1 cellular context compared by ENCODE assay signal in the genomic region with DNA sequence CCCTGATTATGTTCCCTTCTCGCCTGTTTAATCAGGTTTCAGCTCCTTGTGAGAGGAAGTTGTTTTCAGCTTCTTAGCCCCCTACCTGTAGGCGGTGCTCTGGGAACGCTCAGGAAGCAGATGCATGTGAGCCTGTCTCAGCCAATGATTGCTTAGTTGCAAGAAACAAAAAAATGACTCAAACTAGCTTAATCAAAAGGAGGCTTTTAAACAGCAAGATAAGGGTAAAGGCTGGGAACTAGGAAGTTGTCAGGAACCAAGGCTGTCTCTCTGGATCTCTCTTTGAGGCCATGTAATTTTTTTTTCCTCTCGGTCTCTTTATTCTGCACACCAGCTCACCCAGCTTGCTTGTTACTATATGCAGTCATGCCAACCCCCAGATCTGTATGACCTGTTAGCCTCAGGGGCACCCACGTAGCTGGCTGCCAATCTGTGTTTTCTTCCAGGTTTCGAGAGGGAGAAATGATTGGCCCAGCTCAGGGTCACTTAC.
TF ChIP-seq lines count a peak whose summit lies in the region.

No MANE protein-coding gene starts in this region.

TF ChIP-seq in K562, 482 proteins besides CTCF, POLR2A, EP300 and RAD21 (continued from another document and continues in another):
- TF ChIP-seq CBX8 (IDR thresholded peaks at IDR 0.05; ENCODE audit: borderline replicate concordance, extremely low read depth, low read depth, low read length, poor library complexity, severe bottlenecking) (no peak), TGIF2 (CRISPR knock-in tag; IDR thresholded peaks at IDR 0.05) (no peak), ZZZ3 (IDR thresholded peaks at IDR 0.05) (no peak), CSDE1 (IDR thresholded peaks at IDR 0.05) (no peak), ZNF764 (CRISPR knock-in tag; IDR thresholded peaks at IDR 0.05; ENCODE audit: low read depth) (no peak), GATAD2B (IDR thresholded peaks at IDR 0.05; ENCODE audit: borderline replicate concordance) (no peak), PHB2 (IDR thresholded peaks at IDR 0.05; ENCODE audit: low read depth) (no peak), WHSC1 (IDR thresholded peaks at IDR 0.05; ENCODE audit: low read length) (no peak), FOXA3 (CRISPR knock-in tag; conservative IDR thresholded peaks at IDR 0.05 in 1 of 2, IDR thresholded peaks at IDR 0.05 in 1 of 2) (no peak), GATAD2A (IDR thresholded peaks at IDR 0.05) (no peak), HDAC6 (IDR thresholded peaks at IDR 0.05; ENCODE audit: low read depth, low read length) (no peak), MAZ (CRISPR knock-in tag; conservative IDR thresholded peaks at IDR 0.05 in 1 of 2, IDR thresholded peaks at IDR 0.05 in 1 of 2) (peak in 1 of 2 experiments; percentile 38; a peak in 1 of 4 replicates), FOXP1 (CRISPR knock-in tag; IDR thresholded peaks at IDR 0.05) (no peak), PRMT5 (CRISPR knock-in tag; IDR thresholded peaks at IDR 0.05) (no peak), MAFK (IDR thresholded peaks at IDR 0.05; ENCODE audit: low read length) (peak; percentile 39), KDM2B (CRISPR knock-in tag; IDR thresholded peaks at IDR 0.05) (no peak), NCOA4 (IDR thresholded peaks at IDR 0.05; ENCODE audit: partially characterized antibody) (no peak), SIRT6 (IDR thresholded peaks at IDR 0.05; ENCODE audit: low read depth, low read length) (no peak), ZNF444 (CRISPR knock-in tag; IDR thresholded peaks at IDR 0.05) (no peak), HMGN3 (IDR thresholded peaks at IDR 0.05; ENCODE audit: borderline replicate concordance, extremely low read depth, insufficient read length, low read depth, low read length) (no peak), ATF7 (IDR thresholded peaks at IDR 0.05) (peak; percentile 30; the same call in 1 of the 2 replicates), ZBED1 (IDR thresholded peaks at IDR 0.05) (no peak), ZNF146 (CRISPR knock-in tag; IDR thresholded peaks at IDR 0.05; ENCODE audit: unreplicated experiment) (no peak), SP1 (CRISPR knock-in tag; IDR thresholded peaks at IDR 0.05) (no peak), ESRRA (IDR thresholded peaks at IDR 0.05; ENCODE audit: borderline replicate concordance, low read depth) (no peak), KDM1A (IDR thresholded peaks at IDR 0.05) (no peak), C11orf30 (IDR thresholded peaks at IDR 0.05; ENCODE audit: low read depth) (peak; percentile 39; the same call in 1 of the 2 replicates), MYBL2 (IDR thresholded peaks at IDR 0.05; ENCODE audit: low read depth) (no peak), MYBL2 (CRISPR knock-in tag; IDR thresholded peaks at IDR 0.05; ENCODE audit: borderline replicate concordance) (no peak), NEUROD1 (IDR thresholded peaks at IDR 0.05; ENCODE audit: borderline replicate concordance, low read depth, low read length, partially characterized antibody) (no peak), MYNN (IDR thresholded peaks at IDR 0.05) (no peak), MYNN (CRISPR knock-in tag; IDR thresholded peaks at IDR 0.05) (no peak), ZBTB8A (IDR thresholded peaks at IDR 0.05; ENCODE audit: partially characterized antibody) (no peak), POLR2H (tag; IDR thresholded peaks at IDR 0.05; ENCODE audit: low read depth) (no peak), RBBP5 (IDR thresholded peaks at IDR 0.05; ENCODE audit: borderline replicate concordance, insufficient read depth, low read length, poor library complexity, severe bottlenecking) (no peak), ELF1 (tag; IDR thresholded peaks at IDR 0.05) (peak; percentile 36; the same call in 1 of the 2 replicates)
- TF ChIP-seq, protein P1, sequence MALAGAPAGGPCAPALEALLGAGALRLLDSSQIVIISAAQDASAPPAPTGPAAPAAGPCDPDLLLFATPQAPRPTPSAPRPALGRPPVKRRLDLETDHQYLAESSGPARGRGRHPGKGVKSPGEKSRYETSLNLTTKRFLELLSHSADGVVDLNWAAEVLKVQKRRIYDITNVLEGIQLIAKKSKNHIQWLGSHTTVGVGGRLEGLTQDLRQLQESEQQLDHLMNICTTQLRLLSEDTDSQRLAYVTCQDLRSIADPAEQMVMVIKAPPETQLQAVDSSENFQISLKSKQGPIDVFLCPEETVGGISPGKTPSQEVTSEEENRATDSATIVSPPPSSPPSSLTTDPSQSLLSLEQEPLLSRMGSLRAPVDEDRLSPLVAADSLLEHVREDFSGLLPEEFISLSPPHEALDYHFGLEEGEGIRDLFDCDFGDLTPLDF (CRISPR knock-in tag; IDR thresholded peaks at IDR 0.05): no peak
- TF ChIP-seq, protein P2, sequence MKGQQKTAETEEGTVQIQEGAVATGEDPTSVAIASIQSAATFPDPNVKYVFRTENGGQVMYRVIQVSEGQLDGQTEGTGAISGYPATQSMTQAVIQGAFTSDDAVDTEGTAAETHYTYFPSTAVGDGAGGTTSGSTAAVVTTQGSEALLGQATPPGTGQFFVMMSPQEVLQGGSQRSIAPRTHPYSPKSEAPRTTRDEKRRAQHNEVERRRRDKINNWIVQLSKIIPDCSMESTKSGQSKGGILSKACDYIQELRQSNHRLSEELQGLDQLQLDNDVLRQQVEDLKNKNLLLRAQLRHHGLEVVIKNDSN (CRISPR knock-in tag; IDR thresholded peaks at IDR 0.05): peak; percentile 77
- TF ChIP-seq, protein P3, sequence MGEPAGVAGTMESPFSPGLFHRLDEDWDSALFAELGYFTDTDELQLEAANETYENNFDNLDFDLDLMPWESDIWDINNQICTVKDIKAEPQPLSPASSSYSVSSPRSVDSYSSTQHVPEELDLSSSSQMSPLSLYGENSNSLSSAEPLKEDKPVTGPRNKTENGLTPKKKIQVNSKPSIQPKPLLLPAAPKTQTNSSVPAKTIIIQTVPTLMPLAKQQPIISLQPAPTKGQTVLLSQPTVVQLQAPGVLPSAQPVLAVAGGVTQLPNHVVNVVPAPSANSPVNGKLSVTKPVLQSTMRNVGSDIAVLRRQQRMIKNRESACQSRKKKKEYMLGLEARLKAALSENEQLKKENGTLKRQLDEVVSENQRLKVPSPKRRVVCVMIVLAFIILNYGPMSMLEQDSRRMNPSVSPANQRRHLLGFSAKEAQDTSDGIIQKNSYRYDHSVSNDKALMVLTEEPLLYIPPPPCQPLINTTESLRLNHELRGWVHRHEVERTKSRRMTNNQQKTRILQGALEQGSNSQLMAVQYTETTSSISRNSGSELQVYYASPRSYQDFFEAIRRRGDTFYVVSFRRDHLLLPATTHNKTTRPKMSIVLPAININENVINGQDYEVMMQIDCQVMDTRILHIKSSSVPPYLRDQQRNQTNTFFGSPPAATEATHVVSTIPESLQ (CRISPR knock-in tag; IDR thresholded peaks at IDR 0.05): no peak
- TF ChIP-seq, protein P4, sequence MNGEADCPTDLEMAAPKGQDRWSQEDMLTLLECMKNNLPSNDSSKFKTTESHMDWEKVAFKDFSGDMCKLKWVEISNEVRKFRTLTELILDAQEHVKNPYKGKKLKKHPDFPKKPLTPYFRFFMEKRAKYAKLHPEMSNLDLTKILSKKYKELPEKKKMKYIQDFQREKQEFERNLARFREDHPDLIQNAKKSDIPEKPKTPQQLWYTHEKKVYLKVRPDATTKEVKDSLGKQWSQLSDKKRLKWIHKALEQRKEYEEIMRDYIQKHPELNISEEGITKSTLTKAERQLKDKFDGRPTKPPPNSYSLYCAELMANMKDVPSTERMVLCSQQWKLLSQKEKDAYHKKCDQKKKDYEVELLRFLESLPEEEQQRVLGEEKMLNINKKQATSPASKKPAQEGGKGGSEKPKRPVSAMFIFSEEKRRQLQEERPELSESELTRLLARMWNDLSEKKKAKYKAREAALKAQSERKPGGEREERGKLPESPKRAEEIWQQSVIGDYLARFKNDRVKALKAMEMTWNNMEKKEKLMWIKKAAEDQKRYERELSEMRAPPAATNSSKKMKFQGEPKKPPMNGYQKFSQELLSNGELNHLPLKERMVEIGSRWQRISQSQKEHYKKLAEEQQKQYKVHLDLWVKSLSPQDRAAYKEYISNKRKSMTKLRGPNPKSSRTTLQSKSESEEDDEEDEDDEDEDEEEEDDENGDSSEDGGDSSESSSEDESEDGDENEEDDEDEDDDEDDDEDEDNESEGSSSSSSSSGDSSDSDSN (IDR thresholded peaks at IDR 0.05; ENCODE audit: borderline replicate concordance in 1 of 2, low read depth in 2 of 2, low read length in 2 of 2): no peak
- TF ChIP-seq, protein P5, sequence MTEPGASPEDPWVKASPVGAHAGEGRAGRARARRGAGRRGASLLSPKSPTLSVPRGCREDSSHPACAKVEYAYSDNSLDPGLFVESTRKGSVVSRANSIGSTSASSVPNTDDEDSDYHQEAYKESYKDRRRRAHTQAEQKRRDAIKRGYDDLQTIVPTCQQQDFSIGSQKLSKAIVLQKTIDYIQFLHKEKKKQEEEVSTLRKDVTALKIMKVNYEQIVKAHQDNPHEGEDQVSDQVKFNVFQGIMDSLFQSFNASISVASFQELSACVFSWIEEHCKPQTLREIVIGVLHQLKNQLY (CRISPR knock-in tag; conservative IDR thresholded peaks at IDR 0.05): no peak
- TF ChIP-seq, protein P6, sequence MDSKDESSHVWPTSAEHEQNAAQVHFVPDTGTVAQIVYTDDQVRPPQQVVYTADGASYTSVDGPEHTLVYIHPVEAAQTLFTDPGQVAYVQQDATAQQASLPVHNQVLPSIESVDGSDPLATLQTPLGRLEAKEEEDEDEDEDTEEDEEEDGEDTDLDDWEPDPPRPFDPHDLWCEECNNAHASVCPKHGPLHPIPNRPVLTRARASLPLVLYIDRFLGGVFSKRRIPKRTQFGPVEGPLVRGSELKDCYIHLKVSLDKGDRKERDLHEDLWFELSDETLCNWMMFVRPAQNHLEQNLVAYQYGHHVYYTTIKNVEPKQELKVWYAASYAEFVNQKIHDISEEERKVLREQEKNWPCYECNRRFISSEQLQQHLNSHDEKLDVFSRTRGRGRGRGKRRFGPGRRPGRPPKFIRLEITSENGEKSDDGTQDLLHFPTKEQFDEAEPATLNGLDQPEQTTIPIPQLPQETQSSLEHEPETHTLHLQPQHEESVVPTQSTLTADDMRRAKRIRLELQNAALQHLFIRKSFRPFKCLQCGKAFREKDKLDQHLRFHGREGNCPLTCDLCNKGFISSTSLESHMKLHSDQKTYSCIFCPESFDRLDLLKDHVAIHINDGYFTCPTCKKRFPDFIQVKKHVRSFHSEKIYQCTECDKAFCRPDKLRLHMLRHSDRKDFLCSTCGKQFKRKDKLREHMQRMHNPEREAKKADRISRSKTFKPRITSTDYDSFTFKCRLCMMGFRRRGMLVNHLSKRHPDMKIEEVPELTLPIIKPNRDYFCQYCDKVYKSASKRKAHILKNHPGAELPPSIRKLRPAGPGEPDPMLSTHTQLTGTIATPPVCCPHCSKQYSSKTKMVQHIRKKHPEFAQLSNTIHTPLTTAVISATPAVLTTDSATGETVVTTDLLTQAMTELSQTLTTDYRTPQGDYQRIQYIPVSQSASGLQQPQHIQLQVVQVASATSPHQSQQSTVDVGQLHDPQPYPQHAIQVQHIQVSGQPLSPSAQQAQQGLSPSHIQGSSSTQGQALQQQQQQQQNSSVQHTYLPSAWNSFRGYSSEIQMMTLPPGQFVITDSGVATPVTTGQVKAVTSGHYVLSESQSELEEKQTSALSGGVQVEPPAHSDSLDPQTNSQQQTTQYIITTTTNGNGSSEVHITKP (IDR thresholded peaks at IDR 0.05; ENCODE audit: partially characterized antibody): no peak
- TF ChIP-seq, protein P7, sequence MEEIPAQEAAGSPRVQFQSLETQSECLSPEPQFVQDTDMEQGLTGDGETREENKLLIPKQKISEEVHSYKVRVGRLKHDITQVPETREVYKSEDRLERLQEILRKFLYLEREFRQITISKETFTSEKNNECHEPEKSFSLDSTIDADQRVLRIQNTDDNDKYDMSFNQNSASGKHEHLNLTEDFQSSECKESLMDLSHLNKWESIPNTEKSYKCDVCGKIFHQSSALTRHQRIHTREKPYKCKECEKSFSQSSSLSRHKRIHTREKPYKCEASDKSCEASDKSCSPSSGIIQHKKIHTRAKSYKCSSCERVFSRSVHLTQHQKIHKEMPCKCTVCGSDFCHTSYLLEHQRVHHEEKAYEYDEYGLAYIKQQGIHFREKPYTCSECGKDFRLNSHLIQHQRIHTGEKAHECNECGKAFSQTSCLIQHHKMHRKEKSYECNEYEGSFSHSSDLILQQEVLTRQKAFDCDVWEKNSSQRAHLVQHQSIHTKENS (CRISPR knock-in tag; IDR thresholded peaks at IDR 0.05): no peak
- TF ChIP-seq, protein P8, sequence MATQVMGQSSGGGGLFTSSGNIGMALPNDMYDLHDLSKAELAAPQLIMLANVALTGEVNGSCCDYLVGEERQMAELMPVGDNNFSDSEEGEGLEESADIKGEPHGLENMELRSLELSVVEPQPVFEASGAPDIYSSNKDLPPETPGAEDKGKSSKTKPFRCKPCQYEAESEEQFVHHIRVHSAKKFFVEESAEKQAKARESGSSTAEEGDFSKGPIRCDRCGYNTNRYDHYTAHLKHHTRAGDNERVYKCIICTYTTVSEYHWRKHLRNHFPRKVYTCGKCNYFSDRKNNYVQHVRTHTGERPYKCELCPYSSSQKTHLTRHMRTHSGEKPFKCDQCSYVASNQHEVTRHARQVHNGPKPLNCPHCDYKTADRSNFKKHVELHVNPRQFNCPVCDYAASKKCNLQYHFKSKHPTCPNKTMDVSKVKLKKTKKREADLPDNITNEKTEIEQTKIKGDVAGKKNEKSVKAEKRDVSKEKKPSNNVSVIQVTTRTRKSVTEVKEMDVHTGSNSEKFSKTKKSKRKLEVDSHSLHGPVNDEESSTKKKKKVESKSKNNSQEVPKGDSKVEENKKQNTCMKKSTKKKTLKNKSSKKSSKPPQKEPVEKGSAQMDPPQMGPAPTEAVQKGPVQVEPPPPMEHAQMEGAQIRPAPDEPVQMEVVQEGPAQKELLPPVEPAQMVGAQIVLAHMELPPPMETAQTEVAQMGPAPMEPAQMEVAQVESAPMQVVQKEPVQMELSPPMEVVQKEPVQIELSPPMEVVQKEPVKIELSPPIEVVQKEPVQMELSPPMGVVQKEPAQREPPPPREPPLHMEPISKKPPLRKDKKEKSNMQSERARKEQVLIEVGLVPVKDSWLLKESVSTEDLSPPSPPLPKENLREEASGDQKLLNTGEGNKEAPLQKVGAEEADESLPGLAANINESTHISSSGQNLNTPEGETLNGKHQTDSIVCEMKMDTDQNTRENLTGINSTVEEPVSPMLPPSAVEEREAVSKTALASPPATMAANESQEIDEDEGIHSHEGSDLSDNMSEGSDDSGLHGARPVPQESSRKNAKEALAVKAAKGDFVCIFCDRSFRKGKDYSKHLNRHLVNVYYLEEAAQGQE (CRISPR knock-in tag; IDR thresholded peaks at IDR 0.05; ENCODE audit: low read depth): no peak
- TF ChIP-seq, protein P9, sequence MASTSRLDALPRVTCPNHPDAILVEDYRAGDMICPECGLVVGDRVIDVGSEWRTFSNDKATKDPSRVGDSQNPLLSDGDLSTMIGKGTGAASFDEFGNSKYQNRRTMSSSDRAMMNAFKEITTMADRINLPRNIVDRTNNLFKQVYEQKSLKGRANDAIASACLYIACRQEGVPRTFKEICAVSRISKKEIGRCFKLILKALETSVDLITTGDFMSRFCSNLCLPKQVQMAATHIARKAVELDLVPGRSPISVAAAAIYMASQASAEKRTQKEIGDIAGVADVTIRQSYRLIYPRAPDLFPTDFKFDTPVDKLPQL (IDR thresholded peaks at IDR 0.05; ENCODE audit: extremely low read depth, insufficient read length): no peak
- TF ChIP-seq, protein P10, sequence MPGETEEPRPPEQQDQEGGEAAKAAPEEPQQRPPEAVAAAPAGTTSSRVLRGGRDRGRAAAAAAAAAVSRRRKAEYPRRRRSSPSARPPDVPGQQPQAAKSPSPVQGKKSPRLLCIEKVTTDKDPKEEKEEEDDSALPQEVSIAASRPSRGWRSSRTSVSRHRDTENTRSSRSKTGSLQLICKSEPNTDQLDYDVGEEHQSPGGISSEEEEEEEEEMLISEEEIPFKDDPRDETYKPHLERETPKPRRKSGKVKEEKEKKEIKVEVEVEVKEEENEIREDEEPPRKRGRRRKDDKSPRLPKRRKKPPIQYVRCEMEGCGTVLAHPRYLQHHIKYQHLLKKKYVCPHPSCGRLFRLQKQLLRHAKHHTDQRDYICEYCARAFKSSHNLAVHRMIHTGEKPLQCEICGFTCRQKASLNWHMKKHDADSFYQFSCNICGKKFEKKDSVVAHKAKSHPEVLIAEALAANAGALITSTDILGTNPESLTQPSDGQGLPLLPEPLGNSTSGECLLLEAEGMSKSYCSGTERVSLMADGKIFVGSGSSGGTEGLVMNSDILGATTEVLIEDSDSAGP (CRISPR knock-in tag; IDR thresholded peaks at IDR 0.05): no peak
